ENCODE assay signal across 9 cellular contexts in genomic region chr19:3576696-3577443, GRCh38. TPM values are rescaled to one million over a fixed set of nuclear protein-coding genes. Genes with fewer than 3 reads are reported as not detected.
DNase-seq lines count a peak whose midpoint lies in the region; ATAC-seq and TF ChIP-seq lines count a peak whose summit lies in the region.
"Had no signal": no experiment of that assay in that cellular context is flagged by ENCODE, and none has a peak within 500 bp of the region (broad histone marks: within the 10 kb centered on the region; RNA-seq: fewer than 3 reads in every experiment).

No MANE protein-coding gene starts in this region.

- H3K27ac ChIP-seq in HUES6 (ENCODE audit: low read depth, low read length) = no peak overlapping the region
- peak overlapping the region; percentile 46 for H3K27ac ChIP-seq in stomach smooth muscle (ENCODE audit: low read length)

- H3K27ac Mint-ChIP-seq in endothelial cell (ENCODE audit: unreplicated experiment) = no peak overlapping the region
- no peak overlapping the region for H3K27ac Mint-ChIP-seq in naive thymus-derived CD8-positive, alpha-beta T cell

- POLR2A ChIA-PET in naive thymus-derived CD8-positive, alpha-beta T cell (lab: Charles Lee) = no interaction called here

- peaks cover 26% of the 10 kb centered on the region for H3K27me3 Mint-ChIP-seq in endothelial cell (ENCODE audit: unreplicated experiment)
- no peaks in the 10 kb centered on the region for H3K27me3 Mint-ChIP-seq in naive thymus-derived CD8-positive, alpha-beta T cell

- H3K4me1 ChIP-seq in HUES6 (ENCODE audit: control insufficient read depth, insufficient read depth, low read length) (peaks cover 8% of the 10 kb centered on the region), stomach smooth muscle (ENCODE audit: control insufficient read depth, insufficient read depth, low read length) (peaks cover 28% of the 10 kb centered on the region)

- H3K9ac ChIP-seq in HUES6 (ENCODE audit: low read length) = peak overlapping the region; percentile 25
- no peak overlapping the region for H3K9ac ChIP-seq in stomach smooth muscle (ENCODE audit: low read length in 2 of 2)

- no peaks in the 10 kb centered on the region for H3K9me3 Mint-ChIP-seq in endothelial cell (ENCODE audit: unreplicated experiment)
- H3K9me3 Mint-ChIP-seq in naive thymus-derived CD8-positive, alpha-beta T cell = peaks cover 0 to 1% (median 0%) of the 10 kb centered on the region in 9 donors

- no peaks in the 10 kb centered on the region for H3K9me3 ChIP-seq in HUES6 (ENCODE audit: control insufficient read depth, insufficient read depth, low read depth, low read length)
- no peaks in the 10 kb centered on the region for H3K9me3 ChIP-seq in stomach smooth muscle (ENCODE audit: control insufficient read depth in 2 of 2, low read length in 2 of 2)
- H3K9me3 ChIP-seq: left lung had no signal

- TF ChIP-seq CTCF in endothelial cell (IDR thresholded peaks at IDR 0.05; ENCODE audit: unreplicated experiment) = no peak

- peak overlapping the region; percentile 31 for H3K4me3 Mint-ChIP-seq in endothelial cell (ENCODE audit: unreplicated experiment)
- no peak overlapping the region for H3K4me3 Mint-ChIP-seq in naive thymus-derived CD8-positive, alpha-beta T cell

- no peaks in the 10 kb centered on the region for H3K27me3 ChIP-seq in HUES6 (ENCODE audit: control insufficient read depth, insufficient read depth, low read length)
- H3K27me3 ChIP-seq in stomach smooth muscle (ENCODE audit: control insufficient read depth in 1 of 2, insufficient read depth in 2 of 2, low read length in 2 of 2) = no peaks in the 10 kb centered on the region
- H3K27me3 ChIP-seq: left lung had no signal

- ATAC-seq in naive thymus-derived CD8-positive, alpha-beta T cell = no peak
- no peak for ATAC-seq in HG02852 (IDR thresholded peaks at IDR 0.05; ENCODE audit: unreplicated experiment)
- ATAC-seq: left lung had no signal

- peaks cover 12% of the 10 kb centered on the region for H3K36me3 Mint-ChIP-seq in endothelial cell (ENCODE audit: low read depth, unreplicated experiment)
- H3K36me3 Mint-ChIP-seq in naive thymus-derived CD8-positive, alpha-beta T cell = peaks cover 0 to 8% (median 5%) of the 10 kb centered on the region in 3 donors

- H3K36me3 ChIP-seq in HUES6 (ENCODE audit: control insufficient read depth, insufficient read depth, low read length) (0 out of 2 replicates have a peak, but pooled peaks cover 2% of the 10 kb centered on the region), stomach smooth muscle (ENCODE audit: control insufficient read depth in 2 of 2, insufficient read depth in 2 of 2, low read length in 2 of 2) (peaks cover 2 to 3% of the 10 kb centered on the region in 2 donors)

- peak overlapping the region; percentile 65 for H3K4me3 ChIP-seq in HUES6 (ENCODE audit: low read depth, low read length)
- peak overlapping the region; percentile 62 to 71 for H3K4me3 ChIP-seq in stomach smooth muscle (ENCODE audit: low read length in 2 of 2)

- peaks cover 11% of the 10 kb centered on the region for H3K4me1 Mint-ChIP-seq in endothelial cell (ENCODE audit: unreplicated experiment)
- H3K4me1 Mint-ChIP-seq in naive thymus-derived CD8-positive, alpha-beta T cell = peaks cover 5 to 21% (median 13%) of the 10 kb centered on the region in 4 donors

- DNase-seq in endothelial cell (ENCODE audit: low spot score) (peak; percentile 42), left kidney (ENCODE audit: low read depth, low spot score) (peak; percentile 84), EL (no peak)
- DNase-seq in naive thymus-derived CD8-positive, alpha-beta T cell = no peak
- no peak for DNase-seq in activated CD4-positive, alpha-beta T cell treated with anti-CD3 and anti-CD28 coated beads, Interleukin-2, amount 50 U/mL, for 1 hour

RNA-seq across cellular contexts. Expression of gene HMG20B, which starts 4.1 kb away (rescaled TPM):
- total RNA-seq in endothelial cell (ENCODE audit: unreplicated experiment) = 77.2 TPM
- total RNA-seq in naive thymus-derived CD8-positive, alpha-beta T cell = 10 to 100 TPM; 50.7 to 59.7 TPM
- 10 to 100 TPM; 45.8 to 55.9 (median 53.9) TPM for polyA plus RNA-seq in naive thymus-derived CD8-positive, alpha-beta T cell

RNA-seq across cellular contexts. Expression of gene GIPC3, which starts 8.4 kb away (rescaled TPM):
- 11.0 TPM for total RNA-seq in endothelial cell (ENCODE audit: unreplicated experiment)
- 1 to 10 TPM; 3.5 to 3.7 TPM for total RNA-seq in naive thymus-derived CD8-positive, alpha-beta T cell
- polyA plus RNA-seq in naive thymus-derived CD8-positive, alpha-beta T cell = 1 to 10 TPM in 2 of 3 donors, under 1 TPM in 1; 0.76 to 3.0 (median 1.1) TPM

RNA-seq across cellular contexts. Expression of gene MFSD12, which starts 19.5 kb away (rescaled TPM):
- total RNA-seq in endothelial cell (ENCODE audit: unreplicated experiment) = 54.5 TPM
- 100 to 1,000 TPM; 134 to 146 TPM for total RNA-seq in naive thymus-derived CD8-positive, alpha-beta T cell
- 10 to 100 TPM; 33.1 to 59.6 (median 42.5) TPM for polyA plus RNA-seq in naive thymus-derived CD8-positive, alpha-beta T cell

RNA-seq across cellular contexts. Expression of gene TBXA2R, which starts 29.8 kb away (rescaled TPM):
- total RNA-seq in endothelial cell (ENCODE audit: unreplicated experiment) = 7.3 TPM
- total RNA-seq in naive thymus-derived CD8-positive, alpha-beta T cell = 10 to 100 TPM; 18.5 to 19.1 TPM
- polyA plus RNA-seq in naive thymus-derived CD8-positive, alpha-beta T cell = 10 to 100 TPM; 11.7 to 26.9 (median 23.9) TPM

RNA-seq across cellular contexts. Expression of gene TEKTIP1, which starts 37.9 kb away (rescaled TPM):
- total RNA-seq in endothelial cell (ENCODE audit: unreplicated experiment) = 1.4 TPM
- total RNA-seq in naive thymus-derived CD8-positive, alpha-beta T cell = 10 to 100 TPM in 1 of 2 experiments, 1 to 10 TPM in 1; 8.8 to 12.5 TPM
- under 1 TPM in 1 of 3 donors, not detected in 2; 0.45 TPM for polyA plus RNA-seq in naive thymus-derived CD8-positive, alpha-beta T cell

Comparison
In these comparisons a context has a peak if more than half of its experiments do, and no peak if none do; other contexts are left out.
1. DNase-seq: peak in endothelial cell (single experiment) and left kidney (single experiment); none in naive thymus-derived CD8-positive, alpha-beta T cell (0 of 10), activated CD4-positive, alpha-beta T cell treated with anti-CD3 and anti-CD28 coated beads, Interleukin-2, amount 50 U/mL, for 1 hour (single experiment) and EL (single experiment).